ENCODE assay signal across 15 cellular contexts in genomic region chr5:78541058-78541624, GRCh38.
A peak's percentile ranks its signal among the peaks of the same experiment; 100 is the strongest.
DNase-seq lines count a peak whose midpoint lies in the region; ATAC-seq and TF ChIP-seq lines count a peak whose summit lies in the region.
"Had no signal": no experiment of that assay in that cellular context is flagged by ENCODE, and none has a peak within 500 bp of the region (broad histone marks: within the 10 kb centered on the region; RNA-seq: fewer than 3 reads in every experiment).

No MANE protein-coding gene starts in this region.

- no peak overlapping the region for H3K4me3 Mint-ChIP-seq in CD14-positive monocyte
- H3K4me3 Mint-ChIP-seq: activated CD4-positive, alpha-beta memory T cell treated with anti-CD3 and anti-CD28 coated beads, Interleukin-2, amount 10 ng/mL, durations not matched to agents 7 days and 5 days; activated T-helper 1 cell treated with anti-CD3 and anti-CD28 coated beads, Interleukin-12 subunit alpha, Interleukin-12 subunit beta, Interleukin-2, Interleukin-4 antibody, amounts not matched to agents 30 ng/mL and 10 ng/mL and 1 ng/mL, durations not matched to agents 14 hours and 24 hours and 36 hours; naive B cell had no signal

- TF ChIP-seq POLR2A in esophagus squamous epithelium (IDR thresholded peaks at IDR 0.05) (no peak), testis (IDR thresholded peaks at IDR 0.05) (no peak)

- H4K20me1 ChIP-seq in osteoblast (ENCODE audit: insufficient read depth, low read length), result peaks cover 4% of the 10 kb centered on the region

- H3K9me3 ChIP-seq in SJSA1 (replicated peaks), result no peaks in the 10 kb centered on the region
- H3K9me3 ChIP-seq in esophagus squamous epithelium, result no peaks in the 10 kb centered on the region
- no peaks in the 10 kb centered on the region for H3K9me3 ChIP-seq in osteoblast (ENCODE audit: low read depth, low read length)
- H3K9me3 ChIP-seq in testis, result no peaks in the 10 kb centered on the region

- H3K27ac ChIP-seq in SJSA1 (peak overlapping the region; percentile 54), esophagus squamous epithelium (peak overlapping the region in 3 of 4 donors; percentile 19 to 78 (median 57)), osteoblast (ENCODE audit: low read depth, low read length) (peak overlapping the region; percentile 17), testis (peak overlapping the region in 1 of 2 donors; percentile 46)

- no peak overlapping the region for H3K4me2 ChIP-seq in osteoblast (ENCODE audit: insufficient read depth, low read length)

- H3K79me2 ChIP-seq in osteoblast (ENCODE audit: insufficient read depth, low read length), result peaks cover 69% of the 10 kb centered on the region

- peaks cover 22 to 24% of the 10 kb centered on the region in 2 donors for H3K36me3 Mint-ChIP-seq in CD14-positive monocyte
- H3K36me3 Mint-ChIP-seq: naive B cell had no signal

- peak overlapping the region; percentile 83 to 94 (median 91) for H3K27ac Mint-ChIP-seq in CD14-positive monocyte
- H3K27ac Mint-ChIP-seq: activated CD4-positive, alpha-beta memory T cell treated with anti-CD3 and anti-CD28 coated beads, Interleukin-2, amount 10 ng/mL, durations not matched to agents 7 days and 5 days; activated T-helper 1 cell treated with anti-CD3 and anti-CD28 coated beads, Interleukin-12 subunit alpha, Interleukin-12 subunit beta, Interleukin-2, Interleukin-4 antibody, amounts not matched to agents 30 ng/mL and 10 ng/mL and 1 ng/mL, durations not matched to agents 14 hours and 24 hours and 36 hours had no signal

- 76 to 86% methylated on average over 10 of the region's 10 CpGs for WGBS in esophagus squamous epithelium, 2 donors
- 69 to 79% methylated on average over 8 to 10 of the region's 10 CpGs for WGBS in testis, 2 donors

- DNase-seq in CD14-positive monocyte (ENCODE audit: low spot score) (peak; percentile 49), SJSA1 (ENCODE audit: low read depth in 1 of 2, low spot score in 2 of 2) (no peak), esophagus squamous epithelium (lab: John Stamatoyannopoulos, UW) (no peak), osteoblast (ENCODE audit: insufficient read length, low spot score, missing footprints) (peak; percentile 42), testis (no peak), HuH-7 (ENCODE audit: low spot score) (no peak)
- DNase-seq: activated CD4-positive, alpha-beta memory T cell treated with anti-CD3 and anti-CD28 coated beads, Interleukin-2, amount 10 ng/mL, durations not matched to agents 7 days and 5 days; effector CD4-positive, alpha-beta T cell; naive B cell; NCI-H1092; stimulated activated CD4-positive, alpha-beta T cell treated with anti-CD3 and anti-CD28 coated beads, Interleukin-4, amount 100 ng/mL, for 24 hours; T1000 had no signal

- TF ChIP-seq CTCF in CD14-positive monocyte (IDR thresholded peaks at IDR 0.05), result no peak
- TF ChIP-seq CTCF in esophagus squamous epithelium (IDR thresholded peaks at IDR 0.05), result no peak
- TF ChIP-seq CTCF in osteoblast (IDR thresholded peaks at IDR 0.05; ENCODE audit: extremely low read depth, low read depth, low read length), result no peak
- no peak for TF ChIP-seq CTCF in testis (IDR thresholded peaks at IDR 0.05)

- intact Hi-C loops in CD14-positive monocyte (cut with micrococcal nuclease) (no loop called here), esophagus squamous epithelium (cut with DNase I) (no loop called here), testis (cut with DNase I; ENCODE audit: low total_unique reads) (loop anchor here (10.0 kb wide), 1 partner anchor 94 kb away; no protein-coding TSS in a partner anchor)

- H3K4me3 ChIP-seq in SJSA1, result no peak overlapping the region
- H3K4me3 ChIP-seq in esophagus squamous epithelium, result no peak overlapping the region
- no peak overlapping the region for H3K4me3 ChIP-seq in osteoblast (ENCODE audit: insufficient read depth, low read length)
- no peak overlapping the region for H3K4me3 ChIP-seq in testis

- no peak overlapping the region for H2AFZ ChIP-seq in osteoblast (ENCODE audit: low read length)

- H3K36me3 ChIP-seq in SJSA1, result no peaks in the 10 kb centered on the region
- H3K36me3 ChIP-seq in esophagus squamous epithelium, result no peaks in the 10 kb centered on the region
- H3K36me3 ChIP-seq in osteoblast (ENCODE audit: insufficient read depth, low read length), result no peaks in the 10 kb centered on the region
- no peaks in the 10 kb centered on the region for H3K36me3 ChIP-seq in testis (ENCODE audit: low read depth, missing control alignments)

- ATAC-seq in HG02938 (IDR thresholded peaks at IDR 0.05; ENCODE audit: unreplicated experiment) (no peak), HG02981 (IDR thresholded peaks at IDR 0.05; ENCODE audit: unreplicated experiment) (no peak)

- peaks cover 49% of the 10 kb centered on the region for H3K4me1 Mint-ChIP-seq in CD14-positive monocyte

- H3K27me3 ChIP-seq in SJSA1 (replicated peaks), result no peaks in the 10 kb centered on the region
- H3K27me3 ChIP-seq in esophagus squamous epithelium, result no peaks in the 10 kb centered on the region
- no peaks in the 10 kb centered on the region for H3K27me3 ChIP-seq in osteoblast (ENCODE audit: insufficient read depth, low read length)
- H3K27me3 ChIP-seq in testis, result no peaks in the 10 kb centered on the region

- peaks cover 0 to 6% (median 0%) of the 10 kb centered on the region in 3 donors for H3K27me3 Mint-ChIP-seq in CD14-positive monocyte (ENCODE audit: low read depth in 3 of 3)
- H3K27me3 Mint-ChIP-seq: naive B cell had no signal

- H3K4me1 ChIP-seq in SJSA1 (replicated peaks), result peaks cover 46% of the 10 kb centered on the region
- peaks cover 0 to 21% (median 0%) of the 10 kb centered on the region in 3 donors for H3K4me1 ChIP-seq in esophagus squamous epithelium
- H3K4me1 ChIP-seq in osteoblast (ENCODE audit: insufficient read depth, low read length), result peaks cover 13% of the 10 kb centered on the region
- peaks cover 21% of the 10 kb centered on the region for H3K4me1 ChIP-seq in testis

- H3K9me3 Mint-ChIP-seq in CD14-positive monocyte, result no peaks in the 10 kb centered on the region
- H3K9me3 Mint-ChIP-seq: activated CD4-positive, alpha-beta memory T cell treated with anti-CD3 and anti-CD28 coated beads, Interleukin-2, amount 10 ng/mL, durations not matched to agents 7 days and 5 days; activated T-helper 1 cell treated with anti-CD3 and anti-CD28 coated beads, Interleukin-12 subunit alpha, Interleukin-12 subunit beta, Interleukin-2, Interleukin-4 antibody, amounts not matched to agents 30 ng/mL and 10 ng/mL and 1 ng/mL, durations not matched to agents 14 hours and 24 hours and 36 hours; naive B cell had no signal

Comparison
In these comparisons a context has a peak if more than half of its experiments do, and no peak if none do; other contexts are left out.
1. DNase-seq: peak in CD14-positive monocyte (single experiment) and osteoblast (single experiment); none in SJSA1 (0 of 2), esophagus squamous epithelium (single experiment), testis (single experiment) and HuH-7 (single experiment).